In genomic region chr17:47918991-47919390, GRCh38 we compare ENCODE assay signal across 1 cellular context.
TF ChIP-seq lines count a peak whose summit lies in the region.

No MANE protein-coding gene starts in this region.

TF ChIP-seq in HepG2, 621 proteins besides CTCF, POLR2A, EP300 and RAD21:
- TF ChIP-seq ZNF121 (CRISPR knock-in tag; IDR thresholded peaks at IDR 0.05) (0 out of 2 replicates have a peak, but pooled peaks have one; percentile 25), TRIM22 (IDR thresholded peaks at IDR 0.05) (no peak)
TF ChIP-seq in HepG2: peak in this region for 1.
